34 cellular contexts compared by ENCODE assay signal in genomic region chrX:109822861-109823260, GRCh38.
DNase-seq lines count a peak whose midpoint lies in the region; ATAC-seq, FAIRE-seq and TF ChIP-seq lines count a peak whose summit lies in the region.
"Had no signal": no experiment of that assay in that cellular context is flagged by ENCODE, and none has a peak within 500 bp of the region (broad histone marks: within the 10 kb centered on the region; RNA-seq: fewer than 3 reads in every experiment).

No MANE protein-coding gene starts in this region.

- H3K27ac ChIP-seq in SK-N-SH (ENCODE audit: low read depth in 2 of 2, low read length in 1 of 2) = no peak overlapping the region
- H3K27ac ChIP-seq in PC-3 (ENCODE audit: low read length) = 0 out of 2 replicates have a peak overlapping the region, but pooled peaks have one; percentile 9
- H3K27ac ChIP-seq in tibial nerve = no peak overlapping the region
- H3K27ac ChIP-seq: psoas muscle had no signal

- no peak for TF ChIP-seq POLR2A in tibial nerve (IDR thresholded peaks at IDR 0.05)

- H3K79me2 ChIP-seq in SK-N-SH (ENCODE audit: insufficient read depth) (no peaks in the 10 kb centered on the region), PC-3 (ENCODE audit: low read length) (no peaks in the 10 kb centered on the region)

- 20% methylated on average over 4 of the region's 4 CpGs for WGBS in SK-N-SH (ENCODE audit: low lambda C conversion rate)
- 29 to 35% methylated on average over 4 of the region's 4 CpGs for WGBS in tibial nerve, 2 donors

- H2AFZ ChIP-seq in SK-N-SH (ENCODE audit: low read depth) (0 out of 2 replicates have a peak overlapping the region, but pooled peaks have one; percentile 49), PC-3 (ENCODE audit: low read length) (peak overlapping the region; percentile 58)

- no peak for DNase-seq in SK-N-SH
- peak; percentile 36 for DNase-seq in PC-3
- peak; percentile 20 for DNase-seq in epithelial cell of esophagus (ENCODE audit: low read depth)
- peak; percentile 2 for DNase-seq in urothelium cell line (ENCODE audit: low spot score)
- no peak for DNase-seq in tibial nerve (ENCODE audit: low spot score in 2 of 2)
- DNase-seq in D721Med (ENCODE audit: insufficient read length, low spot score) = no peak
- DNase-seq in NCI-H82 treated with DMSO at 0.1 percent for 48 hours (lab: John Stamatoyannopoulos, UW; ENCODE audit: unreplicated experiment) = no peak
- DNase-seq: 8988T; activated CD4-positive, CD25-positive, alpha-beta regulatory T cell; activated CD8-positive, alpha-beta memory T cell treated with anti-CD3 and anti-CD28 coated beads, Interleukin-2, amount 10 ng/mL, durations not matched to agents 7 days and 5 days; activated gamma-delta T cell treated with Interleukin-2 at 50 U/mL for 16 hours; activated T-cell treated with anti-CD3 and anti-CD28 coated beads, Interleukin-2, amount 50 U/mL, for 48 hours; caudate nucleus; CD4-positive, CD25-positive, alpha-beta regulatory T cell; cortex of kidney; effector memory CD8-positive, alpha-beta T cell; foreskin fibroblast; head of caudate nucleus; kidney; left ventricle myocardium superior; NCI-H1436 treated with DMSO at 0.1 percent for 48 hours; NCI-H2081 treated with DMSO at 0.1 percent for 48 hours; NCI-H226; NCI-H748 treated with DMSO at 0.1 percent for 48 hours; psoas muscle; SIG-M5; stimulated activated CD4-positive, alpha-beta T cell treated with anti-CD3 and anti-CD28 coated beads, Interleukin-4, amount 100 ng/mL, for 4 hours; T-helper 1 cell; trophoblast cell had no signal

- H3F3A ChIP-seq in SK-N-SH (replicated peaks; ENCODE audit: insufficient read depth) (no peaks in the 10 kb centered on the region), PC-3 (ENCODE audit: low read length, unreplicated experiment) (no peaks in the 10 kb centered on the region)

- H3K36me3 ChIP-seq in SK-N-SH (replicated peaks in 1 of 2; ENCODE audit: control insufficient read depth in 1 of 2, insufficient read depth in 2 of 2, low read length in 1 of 2) (no peaks in the 10 kb centered on the region), PC-3 (ENCODE audit: low read depth, low read length) (no peaks in the 10 kb centered on the region), tibial nerve (no peaks in the 10 kb centered on the region)

- CTCF ChIA-PET in SK-N-SH (lab: Yijun Ruan, JAX) = interaction anchor here (0.6 to 1.8 kb wide), 2 partner anchors 34 to 113 kb away, joined by 3 to 8 read pairs; no protein-coding TSS in a partner anchor
- CTCF ChIA-PET in PC-3 (lab: Charles Lee) = no interaction called here

- BruUV-seq in PC-3 (replicated peaks; lab: Mats Ljungman, UMichigan) = no TSS peak

- no peak for TF ChIP-seq RAD21 in SK-N-SH (IDR thresholded peaks at IDR 0.05; ENCODE audit: low read length)

- H3K9me3 ChIP-seq in SK-N-SH (no peaks in the 10 kb centered on the region), PC-3 (ENCODE audit: low read length) (no peaks in the 10 kb centered on the region), tibial nerve (no peaks in the 10 kb centered on the region)
- H3K9me3 ChIP-seq: psoas muscle had no signal

- no peak for ATAC-seq in SK-N-SH treated with all-trans-retinoic acid at 6 μM for 48 hours
- ATAC-seq in PC-3 = peak; percentile 73
- ATAC-seq: activated CD8-positive, alpha-beta memory T cell treated with anti-CD3 and anti-CD28 coated beads, Interleukin-2, amount 10 ng/mL, durations not matched to agents 7 days and 5 days; effector memory CD8-positive, alpha-beta T cell; esophagus mucosa; GM12878; left ventricle myocardium superior; psoas muscle had no signal

- intact Hi-C loops in PC-3 (cut with micrococcal nuclease) = no loop called here

- TF ChIP-seq EP300 in SK-N-SH (IDR thresholded peaks at IDR 0.05; ENCODE audit: borderline replicate concordance in 1 of 2, low read depth in 1 of 2, low read length in 1 of 2) = no peak
- no peak for TF ChIP-seq EP300 in tibial nerve (IDR thresholded peaks at IDR 0.05)

- FAIRE-seq in urothelium cell line (lab: Jason Lieb, UNC) = no peak
- FAIRE-seq in D721Med (lab: Jason Lieb, UNC) = no peak
- FAIRE-seq: GM12878, H54, kidney, RCC 7860 had no signal

- H4K20me1 ChIP-seq in SK-N-SH (ENCODE audit: insufficient read depth) = no peaks in the 10 kb centered on the region
- H4K20me1 ChIP-seq in PC-3 (ENCODE audit: low read length) = no peaks in the 10 kb centered on the region

- H3K9ac ChIP-seq in SK-N-SH = no peak overlapping the region
- H3K9ac ChIP-seq in PC-3 (ENCODE audit: low read length) = no peak overlapping the region

- H3K4me2 ChIP-seq in SK-N-SH (no peak overlapping the region), PC-3 (ENCODE audit: low read length) (peak overlapping the region; percentile 18)

- H3K4me1 ChIP-seq in SK-N-SH (ENCODE audit: control insufficient read depth in 1 of 2, insufficient read depth in 2 of 2, low read depth in 1 of 2, low read length in 1 of 2) = no peaks in the 10 kb centered on the region
- H3K4me1 ChIP-seq in PC-3 (ENCODE audit: insufficient read depth, low read length) = peaks cover 22% of the 10 kb centered on the region
- no peaks in the 10 kb centered on the region for H3K4me1 ChIP-seq in tibial nerve

- no peaks in the 10 kb centered on the region for H3K9me2 ChIP-seq in SK-N-SH
- H3K9me2 ChIP-seq in PC-3 (replicated peaks; ENCODE audit: low read length) = no peaks in the 10 kb centered on the region

- TF ChIP-seq CTCF in SK-N-SH (IDR thresholded peaks at IDR 0.05) = no peak
- no peak for TF ChIP-seq CTCF in PC-3 (conservative IDR thresholded peaks at IDR 0.05; ENCODE audit: low read depth, low read length)
- TF ChIP-seq CTCF in epithelial cell of esophagus (IDR thresholded peaks at IDR 0.05; ENCODE audit: insufficient read depth, low read depth, low read length, missing control alignments) = no peak
- no peak for TF ChIP-seq CTCF in tibial nerve (IDR thresholded peaks at IDR 0.05)
- TF ChIP-seq CTCF in D721Med (IDR thresholded peaks at IDR 0.05; ENCODE audit: insufficient read depth, missing control alignments) = no peak

- H3K27me3 ChIP-seq in SK-N-SH (ENCODE audit: insufficient read depth) = peaks cover 8% of the 10 kb centered on the region; the same call in 1 of the 2 replicates
- no peaks in the 10 kb centered on the region for H3K27me3 ChIP-seq in PC-3 (ENCODE audit: low read length)
- peaks cover 0 to 9% of the 10 kb centered on the region in 2 donors for H3K27me3 ChIP-seq in tibial nerve

- POLR2A ChIA-PET in SK-N-SH (lab: Yijun Ruan, JAX) = no interaction called here
- POLR2A ChIA-PET in PC-3 (lab: Charles Lee; ENCODE audit: unreplicated experiment) = no interaction called here

- no peak overlapping the region for H3K4me3 ChIP-seq in SK-N-SH (ENCODE audit: low read depth in 2 of 2, low read length in 1 of 2)
- no peak overlapping the region for H3K4me3 ChIP-seq in PC-3 (ENCODE audit: low read length)
- no peak overlapping the region for H3K4me3 ChIP-seq in epithelial cell of esophagus (ENCODE audit: low read length)
- no peak overlapping the region for H3K4me3 ChIP-seq in tibial nerve
- H3K4me3 ChIP-seq: GM12878, psoas muscle had no signal

TF ChIP-seq in SK-N-SH, 30 proteins besides CTCF, POLR2A, EP300 and RAD21 (continues in another document):
- no peak for TF ChIP-seq POLR2AphosphoS5 (IDR thresholded peaks at IDR 0.05; ENCODE audit: low read depth, low read length)
- no peak for TF ChIP-seq RCOR1 (IDR thresholded peaks at IDR 0.05; ENCODE audit: low read length)
- TF ChIP-seq EZH2phosphoT487 (IDR thresholded peaks at IDR 0.05; ENCODE audit: borderline replicate concordance, low read depth) = no peak
- no peak for TF ChIP-seq MEF2A (IDR thresholded peaks at IDR 0.05; ENCODE audit: borderline replicate concordance, low read depth)
- TF ChIP-seq ELF1 (IDR thresholded peaks at IDR 0.05) = no peak
- TF ChIP-seq GATA2 (CRISPR knock-in tag; IDR thresholded peaks at IDR 0.05) = no peak
- no peak for TF ChIP-seq SMC3 (IDR thresholded peaks at IDR 0.05; ENCODE audit: low read depth, low read length)
- TF ChIP-seq USF2 (IDR thresholded peaks at IDR 0.05; ENCODE audit: borderline replicate concordance, low read depth, low read length) = no peak
- no peak for TF ChIP-seq YY1 (IDR thresholded peaks at IDR 0.05; ENCODE audit: low read depth)
- TF ChIP-seq FOSL2 (IDR thresholded peaks at IDR 0.05; ENCODE audit: borderline replicate concordance, low read depth) = no peak

TF ChIP-seq in SK-N-SH treated with all-trans-retinoic acid at 6 μM for 48 hours, 23 proteins besides CTCF, POLR2A, EP300 and RAD21 (continues in another document):
- no peak for TF ChIP-seq CSDC2 (CRISPR knock-in tag; IDR thresholded peaks at IDR 0.05)
- no peak for TF ChIP-seq ZNF70 (CRISPR knock-in tag; IDR thresholded peaks at IDR 0.05)
- no peak for TF ChIP-seq TCF4 (CRISPR knock-in tag; IDR thresholded peaks at IDR 0.05; ENCODE audit: borderline replicate concordance)
- no peak for TF ChIP-seq TOX (CRISPR knock-in tag; IDR thresholded peaks at IDR 0.05; ENCODE audit: borderline replicate concordance)
- TF ChIP-seq GLIS3 (CRISPR knock-in tag; IDR thresholded peaks at IDR 0.05) = no peak
- no peak for TF ChIP-seq SNAI2 (CRISPR knock-in tag; IDR thresholded peaks at IDR 0.05)
- no peak for TF ChIP-seq TSHZ2 (CRISPR knock-in tag; IDR thresholded peaks at IDR 0.05)

Comparison
In these comparisons a context has a peak if more than half of its experiments do, and no peak if none do; other contexts are left out.
1. DNase-seq: peak in PC-3 (single experiment), epithelial cell of esophagus (single experiment) and urothelium cell line (single experiment); none in SK-N-SH (single experiment), tibial nerve (0 of 2), D721Med (single experiment) and NCI-H82 treated with DMSO at 0.1 percent for 48 hours (single experiment).